Comparison of ENCODE assay signal across 30 cellular contexts in genomic region chr7:50626971-50627370, GRCh38.
"Had no signal": no experiment of that assay in that cellular context is flagged by ENCODE, and none has a peak within 500 bp of the region (broad histone marks: within the 10 kb centered on the region; RNA-seq: fewer than 3 reads in every experiment).

No MANE protein-coding gene starts in this region.

- DNase-seq: activated CD4-positive, alpha-beta memory T cell treated with anti-CD3 and anti-CD28 coated beads, Interleukin-2, amount 10 ng/mL, durations not matched to agents 7 days and 5 days; activated CD4-positive, alpha-beta T cell treated with anti-CD3 and anti-CD28 coated beads for 36 hours; activated CD4-positive, alpha-beta T cell treated with anti-CD3 and anti-CD28 coated beads, Interleukin-2, amount 50 U/mL, for 1 hour; activated gamma-delta T cell; activated naive CD4-positive, alpha-beta T cell treated with anti-CD3 and anti-CD28 coated beads for 36 hours; activated naive CD8-positive, alpha-beta T cell treated with anti-CD3 and anti-CD28 coated beads for 36 hours; activated T-cell treated with anti-CD3 and anti-CD28 coated beads for 4 hours; brain microvascular endothelial cell; cerebellar nuclear complex; Kasumi-1; KBM-7; NCI-H1048; NCI-H1694; NCI-H2029; NCI-H2171; NCI-H2227 treated with DMSO at 0.1 percent for 48 hours; NCI-H446 treated with DMSO at 0.1 percent for 48 hours; NCI-H524 treated with DMSO at 0.1 percent for 48 hours; NCI-H774; NK-92 treated with Interleukin-12 subunit alpha and Interleukin-12 subunit beta, amount 100 ng/mL, for 24 hours; OCI-M1; RPMI8226; T-cell; T-helper 2 cell; T1000 had no signal

- ATAC-seq: activated CD4-positive, alpha-beta T cell treated with anti-CD3 and anti-CD28 coated beads for 36 hours; activated T-helper 17 cell treated with anti-CD3 and anti-CD28 coated beads, Interleukin-2, amount 50 U/mL, for 72 hours; Panc1; Right ventricle myocardium inferior; T-cell had no signal

- H3K27ac Mint-ChIP-seq: activated CD4-positive, alpha-beta memory T cell treated with anti-CD3 and anti-CD28 coated beads, Interleukin-2, amount 10 ng/mL, durations not matched to agents 7 days and 5 days; activated CD4-positive, alpha-beta T cell treated with anti-CD3 and anti-CD28 coated beads for 36 hours; activated naive CD4-positive, alpha-beta T cell treated with anti-CD3 and anti-CD28 coated beads for 36 hours; activated naive CD8-positive, alpha-beta T cell treated with anti-CD3 and anti-CD28 coated beads for 36 hours; activated T-helper 17 cell treated with anti-CD3 and anti-CD28 coated beads, Interleukin-2, amount 50 U/mL, for 72 hours; T-cell had no signal

- H3K27me3 ChIP-seq: brain microvascular endothelial cell had no signal

- H3K9me3 Mint-ChIP-seq: activated CD4-positive, alpha-beta memory T cell treated with anti-CD3 and anti-CD28 coated beads, Interleukin-2, amount 10 ng/mL, durations not matched to agents 7 days and 5 days; activated naive CD4-positive, alpha-beta T cell treated with anti-CD3 and anti-CD28 coated beads for 36 hours; activated naive CD8-positive, alpha-beta T cell treated with anti-CD3 and anti-CD28 coated beads for 36 hours; activated T-helper 17 cell treated with anti-CD3 and anti-CD28 coated beads, Interleukin-2, amount 50 U/mL, for 72 hours; T-cell had no signal

- H3K36me3 Mint-ChIP-seq: activated naive CD8-positive, alpha-beta T cell treated with anti-CD3 and anti-CD28 coated beads for 36 hours; T-cell had no signal

- H3K4me3 Mint-ChIP-seq: activated CD4-positive, alpha-beta memory T cell treated with anti-CD3 and anti-CD28 coated beads, Interleukin-2, amount 10 ng/mL, durations not matched to agents 7 days and 5 days; activated CD4-positive, alpha-beta T cell treated with anti-CD3 and anti-CD28 coated beads for 36 hours; activated naive CD4-positive, alpha-beta T cell treated with anti-CD3 and anti-CD28 coated beads for 36 hours; activated naive CD8-positive, alpha-beta T cell treated with anti-CD3 and anti-CD28 coated beads for 36 hours; activated T-helper 17 cell treated with anti-CD3 and anti-CD28 coated beads, Interleukin-2, amount 50 U/mL, for 72 hours; T-cell had no signal

- H3K27ac ChIP-seq: brain microvascular endothelial cell, SK-N-MC, VCaP had no signal

- H3K4me3 ChIP-seq: SK-N-MC had no signal

- H3K4me1 Mint-ChIP-seq: activated CD4-positive, alpha-beta memory T cell treated with anti-CD3 and anti-CD28 coated beads, Interleukin-2, amount 10 ng/mL, durations not matched to agents 7 days and 5 days; activated CD4-positive, alpha-beta T cell treated with anti-CD3 and anti-CD28 coated beads for 36 hours; activated naive CD8-positive, alpha-beta T cell treated with anti-CD3 and anti-CD28 coated beads for 36 hours; activated T-helper 17 cell treated with anti-CD3 and anti-CD28 coated beads, Interleukin-2, amount 50 U/mL, for 72 hours; T-cell had no signal
